18 cellular contexts compared by ENCODE assay signal in the genomic region with DNA sequence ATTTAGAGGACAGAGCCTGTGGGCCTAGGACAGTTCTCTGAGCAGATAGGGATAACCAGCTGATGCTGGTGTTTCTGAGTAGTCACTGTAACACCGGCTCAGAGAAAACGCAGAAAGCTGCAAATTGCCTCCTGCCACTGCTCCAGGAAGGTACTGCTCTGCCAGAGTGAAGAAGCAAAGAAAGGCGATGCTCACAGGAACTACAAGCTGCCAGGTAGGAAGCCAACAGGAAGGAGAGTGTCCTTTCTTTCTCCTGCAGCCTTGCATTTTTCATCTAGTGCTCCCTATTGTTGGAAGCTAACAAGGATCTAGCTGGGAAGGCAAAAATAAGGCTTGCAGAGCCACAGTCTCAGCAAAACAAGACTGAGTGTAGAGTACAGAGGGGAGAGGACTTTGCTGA.
DNase-seq lines count a peak whose midpoint lies in the region; ATAC-seq, FAIRE-seq and TF ChIP-seq lines count a peak whose summit lies in the region.
"Had no signal": no experiment of that assay in that cellular context is flagged by ENCODE, and none has a peak within 500 bp of the region (broad histone marks: within the 10 kb centered on the region; RNA-seq: fewer than 3 reads in every experiment).

No MANE protein-coding gene starts in this region.

- H3K9ac ChIP-seq in H1 (replicated peaks in 1 of 4; ENCODE audit: extremely low read depth in 1 of 4, low read depth in 3 of 4, low read length in 3 of 4) (no peak overlapping the region), neural progenitor cell (no peak overlapping the region)
- H3K9ac ChIP-seq: BLaER1 treated with 17β-estradiol and CSF1 and Interleukin-3, amounts not matched to agents 10 nM and 100 nM; GM23248 had no signal

- no peak overlapping the region for H2BK12ac ChIP-seq in H1 (ENCODE audit: low read depth, low read length)

- H2BK20ac ChIP-seq in H1 (ENCODE audit: low read length) = no peak overlapping the region

- H2BK120ac ChIP-seq in H1 (replicated peaks; ENCODE audit: low read depth, low read length) = no peak overlapping the region

- H3K9me3 ChIP-seq in H1 (ENCODE audit: insufficient read depth in 2 of 2, low read depth in 1 of 2, low read length in 1 of 2) (no peaks in the 10 kb centered on the region), neural progenitor cell (ENCODE audit: low read depth) (no peaks in the 10 kb centered on the region)
- no peaks in the 10 kb centered on the region for H3K9me3 ChIP-seq in naive thymus-derived CD4-positive, alpha-beta T cell (ENCODE audit: control insufficient read depth in 2 of 3, low read length in 3 of 3)
- H3K9me3 ChIP-seq: HAP-1 had no signal

- no peak overlapping the region for H4K5ac ChIP-seq in H1 (ENCODE audit: insufficient read length, low read depth, low read length)

- H3K36me3 ChIP-seq in GM23338 (ENCODE audit: insufficient read depth) = no peaks in the 10 kb centered on the region
- H3K36me3 ChIP-seq in H1 (ENCODE audit: control insufficient read depth in 2 of 4, insufficient read depth in 4 of 4, low read length in 3 of 4) = no peaks in the 10 kb centered on the region
- H3K36me3 ChIP-seq in neural progenitor cell = no peaks in the 10 kb centered on the region
- H3K36me3 ChIP-seq in naive thymus-derived CD4-positive, alpha-beta T cell (ENCODE audit: control insufficient read depth in 2 of 3, insufficient read depth in 3 of 3, low read length in 3 of 3) = no peaks in the 10 kb centered on the region
- H3K36me3 ChIP-seq: BLaER1 treated with 17β-estradiol and CSF1 and Interleukin-3, amounts not matched to agents 10 nM and 100 nM; HAP-1 had no signal

- peak; percentile 64 for ATAC-seq in GM23338
- no peak for ATAC-seq in HG02642 (IDR thresholded peaks at IDR 0.05; ENCODE audit: poor library complexity, unreplicated experiment)
- ATAC-seq in naive thymus-derived CD4-positive, alpha-beta T cell = no peak
- ATAC-seq: HepG2 had no signal

- H4K91ac ChIP-seq in H1 (replicated peaks; ENCODE audit: insufficient read length, low read length) = no peak overlapping the region

- H3K9me3 Mint-ChIP-seq in GM23338 (no peaks in the 10 kb centered on the region), neural progenitor cell (peaks cover 5% of the 10 kb centered on the region)
- peaks cover 0 to 10% (median 0%) of the 10 kb centered on the region in 11 donors for H3K9me3 Mint-ChIP-seq in naive thymus-derived CD4-positive, alpha-beta T cell

- H3K36me3 Mint-ChIP-seq in GM23338 (ENCODE audit: low read depth) (no peaks in the 10 kb centered on the region), neural progenitor cell (no peaks in the 10 kb centered on the region)
- no peaks in the 10 kb centered on the region for H3K36me3 Mint-ChIP-seq in naive thymus-derived CD4-positive, alpha-beta T cell
- H3K36me3 Mint-ChIP-seq: CD4-positive, CD25-positive, alpha-beta regulatory T cell had no signal

- H3K18ac ChIP-seq in H1 (ENCODE audit: extremely low read depth, low read length) = no peak overlapping the region

- H3K4me3 Mint-ChIP-seq in GM23338 (no peak overlapping the region), neural progenitor cell (no peak overlapping the region)
- H3K4me3 Mint-ChIP-seq in naive thymus-derived CD4-positive, alpha-beta T cell = no peak overlapping the region
- H3K4me3 Mint-ChIP-seq: CD4-positive, CD25-positive, alpha-beta regulatory T cell had no signal

- CTCF ChIA-PET in H1 (lab: Charles Lee; ENCODE audit: partially characterized antibody) = interaction anchor here (0.7 to 1.2 kb wide), 5 partner anchors 11 to 384 kb away, joined by 3 to 4 read pairs (median 3); no protein-coding TSS in a partner anchor
- CTCF ChIA-PET in naive thymus-derived CD4-positive, alpha-beta T cell (lab: Charles Lee) = no interaction called here

- no peak overlapping the region for H3K56ac ChIP-seq in H1 (replicated peaks; ENCODE audit: insufficient read length, low read depth, low read length)

- H2AFZ ChIP-seq in GM23338 (peak overlapping the region; percentile 16; the same call in 1 of the 2 replicates), H1 (ENCODE audit: low read length) (peak overlapping the region; percentile 92), neural progenitor cell (replicated peaks) (peak overlapping the region; percentile 84)
- H2AFZ ChIP-seq: GM23248 had no signal

- TF ChIP-seq EP300 in H1 (IDR thresholded peaks at IDR 0.05; ENCODE audit: borderline replicate concordance in 1 of 2, low read depth in 2 of 2, low read length in 2 of 2) = no peak

- no peaks in the 10 kb centered on the region for H3K4me1 ChIP-seq in GM23338 (ENCODE audit: insufficient read depth)
- no peaks in the 10 kb centered on the region for H3K4me1 ChIP-seq in H1 (replicated peaks in 1 of 4; ENCODE audit: control insufficient read depth in 3 of 4, insufficient read depth in 4 of 4, low read length in 3 of 4)
- no peaks in the 10 kb centered on the region for H3K4me1 ChIP-seq in neural progenitor cell
- no peaks in the 10 kb centered on the region for H3K4me1 ChIP-seq in naive thymus-derived CD4-positive, alpha-beta T cell (ENCODE audit: control insufficient read depth in 2 of 2, insufficient read depth in 2 of 2, low read length in 2 of 2)
- H3K4me1 ChIP-seq: HAP-1 had no signal

- H3K9me2 ChIP-seq in GM23338 (ENCODE audit: insufficient read depth) = no peaks in the 10 kb centered on the region

- H3K4me2 ChIP-seq in GM23338 = no peak overlapping the region
- H3K4me2 ChIP-seq in H1 (ENCODE audit: insufficient read depth in 1 of 2, low read depth in 2 of 2, low read length in 2 of 2) = no peak overlapping the region
- H3K4me2 ChIP-seq in neural progenitor cell = no peak overlapping the region
- H3K4me2 ChIP-seq: BLaER1 treated with 17β-estradiol and CSF1 and Interleukin-3, amounts not matched to agents 10 nM and 100 nM had no signal

- TF ChIP-seq POLR2A in H1 (IDR thresholded peaks at IDR 0.05; ENCODE audit: control extremely low read depth in 1 of 2, low read depth in 2 of 2, low read length in 2 of 2) = no peak

- H3K27me3 Mint-ChIP-seq in GM23338 (ENCODE audit: insufficient read depth, low read depth, poor library complexity) = peaks cover 1% of the 10 kb centered on the region
- no peaks in the 10 kb centered on the region for H3K27me3 Mint-ChIP-seq in neural progenitor cell (ENCODE audit: insufficient read depth, low read depth)
- peaks cover 0 to 3% (median 0%) of the 10 kb centered on the region in 5 donors for H3K27me3 Mint-ChIP-seq in naive thymus-derived CD4-positive, alpha-beta T cell
- H3K27me3 Mint-ChIP-seq: CD4-positive, CD25-positive, alpha-beta regulatory T cell had no signal

- H4K8ac ChIP-seq in H1 (ENCODE audit: extremely low read depth, insufficient read depth, low read length) = no peak overlapping the region

- H3K14ac ChIP-seq in H1 (ENCODE audit: insufficient read length) = no peak overlapping the region

- TF ChIP-seq RAD21 in H1 (IDR thresholded peaks at IDR 0.05 in 1 of 2, conservative IDR thresholded peaks at IDR 0.05 in 1 of 2; ENCODE audit: low read depth in 2 of 2, low read length in 2 of 2) = no peak

- H2BK5ac ChIP-seq in H1 (ENCODE audit: low read depth, low read length) = no peak overlapping the region

- no peaks in the 10 kb centered on the region for H3K79me1 ChIP-seq in H1 (ENCODE audit: low read depth, low read length)

- no peaks in the 10 kb centered on the region for H3K27me3 ChIP-seq in GM23338 (ENCODE audit: insufficient read depth)
- H3K27me3 ChIP-seq in H1 (replicated peaks in 1 of 4; ENCODE audit: control insufficient read depth in 3 of 4, extremely low read depth in 1 of 4, insufficient read depth in 3 of 4, low read length in 3 of 4) = no peaks in the 10 kb centered on the region
- H3K27me3 ChIP-seq in neural progenitor cell = no peaks in the 10 kb centered on the region
- H3K27me3 ChIP-seq in naive thymus-derived CD4-positive, alpha-beta T cell (ENCODE audit: control insufficient read depth in 2 of 2, insufficient read depth in 2 of 2, low read length in 2 of 2) = peaks cover 0 to 3% of the 10 kb centered on the region in 2 donors
- H3K27me3 ChIP-seq: BLaER1 treated with 17β-estradiol and CSF1 and Interleukin-3, amounts not matched to agents 10 nM and 100 nM had no signal

- POLR2A ChIA-PET in H1 (lab: Charles Lee; ENCODE audit: partially characterized antibody) = no interaction called here
- POLR2A ChIA-PET in naive thymus-derived CD4-positive, alpha-beta T cell (lab: Charles Lee) = no interaction called here

- H2AK5ac ChIP-seq in H1 (ENCODE audit: low read depth, low read length) = no peak overlapping the region

- H3K27ac ChIP-seq in GM23338 (ENCODE audit: low read depth) (no peak overlapping the region), H1 (ENCODE audit: low read depth, low read length) (no peak overlapping the region), neural progenitor cell (no peak overlapping the region)
- H3K27ac ChIP-seq in naive thymus-derived CD4-positive, alpha-beta T cell (ENCODE audit: low read depth, low read length) = no peak overlapping the region
- H3K27ac ChIP-seq: BLaER1 treated with 17β-estradiol and CSF1 and Interleukin-3, amounts not matched to agents 10 nM and 100 nM; GM23248 had no signal

- H4K20me1 ChIP-seq in GM23338 (replicated peaks; ENCODE audit: insufficient read depth) = no peaks in the 10 kb centered on the region
- H4K20me1 ChIP-seq in H1 (replicated peaks in 1 of 2; ENCODE audit: control insufficient read depth in 1 of 2, insufficient read depth in 2 of 2, low read length in 2 of 2) = no peaks in the 10 kb centered on the region
- no peaks in the 10 kb centered on the region for H4K20me1 ChIP-seq in neural progenitor cell (ENCODE audit: low read depth)
- H4K20me1 ChIP-seq: BLaER1 treated with 17β-estradiol and CSF1 and Interleukin-3, amounts not matched to agents 10 nM and 100 nM had no signal

- no peaks in the 10 kb centered on the region for H3K23me2 ChIP-seq in H1 (ENCODE audit: low read depth, low read length)

- peaks cover 4% of the 10 kb centered on the region; the same call in 2 of the 3 replicates for H3K4me1 Mint-ChIP-seq in GM23338
- H3K4me1 Mint-ChIP-seq in neural progenitor cell = no peaks in the 10 kb centered on the region
- no peaks in the 10 kb centered on the region for H3K4me1 Mint-ChIP-seq in naive thymus-derived CD4-positive, alpha-beta T cell
- H3K4me1 Mint-ChIP-seq: CD4-positive, CD25-positive, alpha-beta regulatory T cell had no signal

- no peak overlapping the region for H2BK15ac ChIP-seq in H1 (ENCODE audit: low read length)

- intact Hi-C loops in naive thymus-derived CD4-positive, alpha-beta T cell (cut with micrococcal nuclease) = no loop called here

- H3F3A ChIP-seq in GM23338 (replicated peaks; ENCODE audit: low read depth) (no peaks in the 10 kb centered on the region), neural progenitor cell (ENCODE audit: low read depth) (no peaks in the 10 kb centered on the region)

- no peak overlapping the region for H3K4me3 ChIP-seq in GM23338
- H3K4me3 ChIP-seq in H1 (ENCODE audit: extremely low read depth in 1 of 4, insufficient read depth in 2 of 4, low read depth in 3 of 4, low read length in 4 of 4) = no peak overlapping the region
- no peak overlapping the region for H3K4me3 ChIP-seq in neural progenitor cell
- no peak overlapping the region for H3K4me3 ChIP-seq in naive thymus-derived CD4-positive, alpha-beta T cell (ENCODE audit: low read length)
- H3K4me3 ChIP-seq: BLaER1 treated with 17β-estradiol and CSF1 and Interleukin-3, amounts not matched to agents 10 nM and 100 nM; GM23248; HAP-1 had no signal

- H3K23ac ChIP-seq in H1 (ENCODE audit: insufficient read length) = no peak overlapping the region

- WGBS in H1 (ENCODE audit: extremely low coverage in 1 of 2, insufficient coverage in 1 of 2, insufficient read length in 1 of 2, insufficient replicate concordance in 2 of 2, low coverage in 1 of 2, low lambda C conversion rate in 2 of 2, missing lambda C conversion rate in 1 of 2), 2 experiments = 86% methylated on average over 3 of the region's 3 CpGs; no CpG with 5 or more reads in 1 of the 2 experiments

- TF ChIP-seq CTCF in GM23338 (conservative IDR thresholded peaks at IDR 0.05; ENCODE audit: low read depth in 2 of 2) (no peak), H1 (IDR thresholded peaks at IDR 0.05; ENCODE audit: control extremely low read depth in 1 of 3, insufficient read depth in 1 of 3, low read depth in 1 of 3, low read length in 3 of 3) (peak in 1 of 3 experiments; percentile 11; a peak in 1 of 4 replicates), neural progenitor cell (IDR thresholded peaks at IDR 0.05) (no peak)

- no peak overlapping the region for H3K4ac ChIP-seq in H1 (replicated peaks; ENCODE audit: insufficient read length, low read depth, low read length)

- FAIRE-seq in H1 (lab: Jason Lieb, UNC) = peak; percentile 58
- FAIRE-seq: GM18507, HepG2, HTR-8/SVneo had no signal

- H3K79me2 ChIP-seq in GM23338 (replicated peaks; ENCODE audit: insufficient read depth) (no peaks in the 10 kb centered on the region), H1 (ENCODE audit: control insufficient read depth in 1 of 2, insufficient read depth in 2 of 2, low read length in 2 of 2) (no peaks in the 10 kb centered on the region), neural progenitor cell (ENCODE audit: low read depth) (no peaks in the 10 kb centered on the region)

- H3K27ac Mint-ChIP-seq in GM23338 = peak overlapping the region; percentile 50
- no peak overlapping the region for H3K27ac Mint-ChIP-seq in neural progenitor cell
- no peak overlapping the region for H3K27ac Mint-ChIP-seq in naive thymus-derived CD4-positive, alpha-beta T cell
- H3K27ac Mint-ChIP-seq: CD4-positive, CD25-positive, alpha-beta regulatory T cell had no signal

- DNase-seq in GM23338 (ENCODE audit: low spot score) (peak; percentile 38), H1 (ENCODE audit: low read depth in 1 of 2, low spot score in 2 of 2) (no peak), iPS DF 4.7 (ENCODE audit: extremely low read depth, low spot score) (peak; percentile 2), neural progenitor cell (ENCODE audit: low spot score) (no peak), GDM1 (lab: John Stamatoyannopoulos, UW) (no peak)
- no peak for DNase-seq in stimulated activated CD4-positive, alpha-beta T cell treated with anti-CD3 and anti-CD28 coated beads, Interleukin-2, amount 100 ng/mL, for 24 hours
- no peak for DNase-seq in naive thymus-derived CD4-positive, alpha-beta T cell
- DNase-seq: 8988T; ACHN; CD4-positive, CD25-positive, alpha-beta regulatory T cell; DMS53; GM23248 had no signal

Comparison
In these comparisons a context has a peak if more than half of its experiments do, and no peak if none do; other contexts are left out.
1. DNase-seq: peak in GM23338 (single experiment) and iPS DF 4.7 (single experiment); none in H1 (0 of 2), neural progenitor cell (single experiment), GDM1 (single experiment), stimulated activated CD4-positive, alpha-beta T cell treated with anti-CD3 and anti-CD28 coated beads, Interleukin-2, amount 100 ng/mL, for 24 hours (0 of 2) and naive thymus-derived CD4-positive, alpha-beta T cell (0 of 9).
2. H2AFZ ChIP-seq: peak in every context shown above with its lines; median percentile 92 in H1; 84 in neural progenitor cell; 16 in GM23338.